29 cellular contexts compared by ENCODE assay signal in the genomic region with DNA sequence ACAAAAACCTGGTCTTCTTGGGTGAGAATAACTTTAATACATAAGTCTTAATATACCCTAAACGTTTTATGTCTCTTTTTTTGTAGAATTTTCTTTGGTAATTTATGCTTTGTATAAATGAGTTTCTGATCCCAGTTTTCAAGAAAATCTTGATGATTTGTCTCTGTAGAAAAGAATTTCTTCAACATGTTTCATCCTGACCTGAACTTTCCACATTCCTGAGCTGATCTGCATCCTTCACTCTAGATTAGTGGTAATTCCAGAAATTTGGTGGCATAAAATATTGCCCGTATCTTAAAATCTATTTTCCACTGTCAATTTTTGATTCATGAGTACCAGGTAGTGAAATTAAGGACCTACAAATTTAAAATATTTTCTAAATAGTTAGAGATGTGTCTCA.
"Had no signal": no experiment of that assay in that cellular context is flagged by ENCODE, and none has a peak within 500 bp of the region (broad histone marks: within the 10 kb centered on the region; RNA-seq: fewer than 3 reads in every experiment).

No MANE protein-coding gene starts in this region.

- H3K4me3 ChIP-seq: cardiac muscle cell had no signal

- H3K27me3 Mint-ChIP-seq: activated naive CD8-positive, alpha-beta T cell treated with anti-CD3 and anti-CD28 coated beads, Interleukin-2, amount 50 U/mL, for 24 hours; activated T-cell treated with anti-CD3 and anti-CD28 coated beads, Interleukin-2, amount 50 U/mL, for 24 hours; brain; T-helper 17 cell had no signal

- H3K4me3 Mint-ChIP-seq: activated CD8-positive, alpha-beta T cell treated with anti-CD3 and anti-CD28 coated beads, Interleukin-2, amount 10 ng/mL, durations not matched to agents 7 days and 5 days; activated naive CD8-positive, alpha-beta T cell treated with anti-CD3 and anti-CD28 coated beads, Interleukin-2, amount 50 U/mL, for 24 hours; activated T-cell treated with anti-CD3 and anti-CD28 coated beads, Interleukin-2, amount 50 U/mL, for 24 hours; activated T-helper 1 cell treated with anti-CD3 and anti-CD28 coated beads, Interleukin-12 subunit alpha, Interleukin-12 subunit beta, Interleukin-2, Interleukin-4 antibody, amounts not matched to agents 30 ng/mL and 10 ng/mL and 1 ng/mL, durations not matched to agents 14 hours and 24 hours and 36 hours; brain; T-helper 17 cell; WTC11 had no signal

- H3K36me3 ChIP-seq: cardiac muscle cell had no signal

- ATAC-seq: activated CD8-positive, alpha-beta T cell treated with anti-CD3 and anti-CD28 coated beads, Interleukin-2, amount 10 ng/mL, durations not matched to agents 7 days and 5 days; activated naive CD4-positive, alpha-beta T cell treated with anti-CD3 and anti-CD28 coated beads, Interleukin-2, amount 50 U/mL, for 72 hours; activated naive CD8-positive, alpha-beta T cell treated with anti-CD3 and anti-CD28 coated beads, Interleukin-2, amount 50 U/mL, for 24 hours; Panc1; T-helper 17 cell; WTC11 had no signal

- H3K27ac Mint-ChIP-seq: activated CD8-positive, alpha-beta T cell treated with anti-CD3 and anti-CD28 coated beads, Interleukin-2, amount 10 ng/mL, durations not matched to agents 7 days and 5 days; activated naive CD4-positive, alpha-beta T cell treated with anti-CD3 and anti-CD28 coated beads, Interleukin-2, amount 50 U/mL, for 72 hours; activated naive CD8-positive, alpha-beta T cell treated with anti-CD3 and anti-CD28 coated beads, Interleukin-2, amount 50 U/mL, for 24 hours; activated T-cell treated with anti-CD3 and anti-CD28 coated beads, Interleukin-2, amount 50 U/mL, for 24 hours; activated T-helper 1 cell treated with anti-CD3 and anti-CD28 coated beads, Interleukin-12 subunit alpha, Interleukin-12 subunit beta, Interleukin-2, Interleukin-4 antibody, amounts not matched to agents 30 ng/mL and 10 ng/mL and 1 ng/mL, durations not matched to agents 14 hours and 24 hours and 36 hours; brain; WTC11 had no signal

- H3K27me3 ChIP-seq: cardiac muscle cell had no signal

- FAIRE-seq: astrocyte had no signal

- DNase-seq: activated CD4-positive, alpha-beta T cell treated with anti-CD3 and anti-CD28 coated beads for 48 hours; activated CD4-positive, alpha-beta T cell treated with anti-CD3 and anti-CD28 coated beads, Interleukin-2, amount 50 U/mL, for 4 hours; activated CD4-positive, CD25-positive, alpha-beta regulatory T cell treated with anti-CD3 and anti-CD28 coated beads, Interleukin-2, amount 50 U/mL, for 72 hours; activated CD8-positive, alpha-beta memory T cell treated with anti-CD3 and anti-CD28 coated beads, Interleukin-2, amount 50 U/mL, for 48 hours; activated CD8-positive, alpha-beta T cell treated with anti-CD3 and anti-CD28 coated beads, Interleukin-2, amount 10 ng/mL, durations not matched to agents 7 days and 5 days; activated effector memory CD4-positive, alpha-beta T cell treated with Interleukin-2 at 50 U/mL for 16 hours; activated naive CD4-positive, alpha-beta T cell; activated naive CD8-positive, alpha-beta T cell treated with anti-CD3 and anti-CD28 coated beads, Interleukin-2, amount 50 U/mL, for 24 hours; activated T-cell treated with anti-CD3 and anti-CD28 coated beads, Interleukin-2, amount 50 U/mL, for 24 hours; amygdala; MM.1S; NCI-H1105; NCI-H1436; NCI-H1694 treated with DMSO at 0.1 percent for 48 hours; NCI-H2029 treated with DMSO at 0.1 percent for 48 hours; NCI-H510A treated with DMSO at 0.1 percent for 48 hours; NCI-H69; NK-92 treated with Interleukin-12 subunit alpha and Interleukin-12 subunit beta, amount 100 ng/mL, for 24 hours; OCI-M1; SHP77 treated with DMSO at 0.1 percent for 48 hours; T-helper 17 cell; T-helper 9 cell had no signal

- H3K9me3 Mint-ChIP-seq: activated naive CD4-positive, alpha-beta T cell treated with anti-CD3 and anti-CD28 coated beads, Interleukin-2, amount 50 U/mL, for 72 hours; activated naive CD8-positive, alpha-beta T cell treated with anti-CD3 and anti-CD28 coated beads, Interleukin-2, amount 50 U/mL, for 24 hours; activated T-cell treated with anti-CD3 and anti-CD28 coated beads, Interleukin-2, amount 50 U/mL, for 24 hours had no signal

- H3K27ac ChIP-seq: cardiac muscle cell had no signal
